Comparison of ENCODE assay signal across 20 cellular contexts in the genomic region with DNA sequence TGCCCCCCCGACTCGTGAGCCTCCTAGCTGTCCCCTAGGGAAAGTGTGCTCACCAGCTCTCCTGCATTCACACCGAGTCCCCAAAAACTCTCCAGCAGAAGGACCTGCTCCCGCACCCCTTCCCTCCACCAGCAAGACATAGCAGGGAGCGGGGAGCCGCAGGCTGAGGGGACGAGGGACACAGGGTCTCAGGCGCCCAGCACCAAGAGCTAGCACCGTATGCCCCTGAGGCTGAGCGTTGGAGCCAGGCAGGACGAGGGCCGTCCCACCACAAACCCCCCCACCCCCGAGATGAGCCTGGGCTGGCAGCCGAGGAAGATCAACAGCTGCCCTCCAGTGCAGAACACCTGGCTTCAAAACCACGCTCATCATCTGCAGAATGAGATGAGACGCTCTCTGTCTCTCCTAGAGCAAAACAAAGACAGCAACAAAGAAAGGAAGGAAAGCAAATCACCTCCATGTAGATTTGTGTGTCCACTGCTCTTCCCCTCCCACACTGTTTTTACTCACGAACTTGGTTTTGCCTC. TPM values are rescaled to one million over a fixed set of nuclear protein-coding genes. Genes with fewer than 3 reads are reported as not detected.
DNase-seq lines count a peak whose midpoint lies in the region; ATAC-seq and TF ChIP-seq lines count a peak whose summit lies in the region.
"Had no signal": no experiment of that assay in that cellular context is flagged by ENCODE, and none has a peak within 500 bp of the region (broad histone marks: within the 10 kb centered on the region; RNA-seq: fewer than 3 reads in every experiment).

No MANE protein-coding gene starts in this region.

- H3K9ac ChIP-seq in BLaER1 (peak overlapping the region; percentile 51), KMS-11 (peak overlapping the region; percentile 41; the same call in 1 of the 2 replicates), neural progenitor cell (no peak overlapping the region)
- peak overlapping the region in 4 of 11 experiments; percentile 45 to 62 (median 49); a peak in 6 of 22 replicates for H3K9ac ChIP-seq in BLaER1 treated with 17β-estradiol and CSF1 and Interleukin-3, amounts not matched to agents 10 nM and 100 nM

- no peak for ATAC-seq in GM18511 (IDR thresholded peaks at IDR 0.05; ENCODE audit: unreplicated experiment)
- ATAC-seq in HG02610 (IDR thresholded peaks at IDR 0.05; ENCODE audit: unreplicated experiment) = no peak

- H3K4me1 Mint-ChIP-seq in neural progenitor cell = no peaks in the 10 kb centered on the region
- H3K4me1 Mint-ChIP-seq: CD14-positive monocyte; CD4-positive, alpha-beta memory T cell had no signal

- H3K9me3 ChIP-seq in BLaER1 (peaks cover 23% of the 10 kb centered on the region), neural progenitor cell (ENCODE audit: low read depth) (no peaks in the 10 kb centered on the region)
- H3K9me3 ChIP-seq in BLaER1 treated with 17β-estradiol and CSF1 and Interleukin-3, amounts not matched to agents 10 nM and 100 nM (replicated peaks in 1 of 11) = peaks cover 14 to 25% (median 20%) of the 10 kb centered on the region in 11 experiments; a peak in 20 of 22 replicates

- H3K4me2 ChIP-seq in BLaER1 (peak overlapping the region; percentile 68), KMS-11 (peak overlapping the region; percentile 91), neural progenitor cell (no peak overlapping the region)
- H3K4me2 ChIP-seq in BLaER1 treated with 17β-estradiol and CSF1 and Interleukin-3, amounts not matched to agents 10 nM and 100 nM = peak overlapping the region; percentile 30 to 79 (median 57); a peak in 19 of 22 replicates

- no peaks in the 10 kb centered on the region for H3K9me3 Mint-ChIP-seq in neural progenitor cell

- no peaks in the 10 kb centered on the region for H3K36me3 Mint-ChIP-seq in neural progenitor cell
- H3K36me3 Mint-ChIP-seq: CD14-positive monocyte; CD4-positive, alpha-beta memory T cell had no signal

- no peaks in the 10 kb centered on the region for H3K27me3 ChIP-seq in BLaER1
- H3K27me3 ChIP-seq in BLaER1 treated with 17β-estradiol and CSF1 and Interleukin-3, amounts not matched to agents 10 nM and 100 nM = no peaks in the 10 kb centered on the region
- H3K27me3 ChIP-seq in KMS-11 (ENCODE audit: insufficient read depth, low read depth) = no peaks in the 10 kb centered on the region
- no peaks in the 10 kb centered on the region for H3K27me3 ChIP-seq in neural progenitor cell

- no peak overlapping the region for H3K4me3 ChIP-seq in BLaER1
- no peak overlapping the region for H3K4me3 ChIP-seq in BLaER1 treated with 17β-estradiol and CSF1 and Interleukin-3, amounts not matched to agents 10 nM and 100 nM
- H3K4me3 ChIP-seq in KMS-11 (IDR thresholded peaks at IDR 0.05; ENCODE audit: insufficient read depth, low read depth, low read length) = no peak overlapping the region
- H3K4me3 ChIP-seq in neural progenitor cell = no peak overlapping the region

- peaks cover 43% of the 10 kb centered on the region for H3K4me1 ChIP-seq in BLaER1
- peaks cover 19 to 43% (median 35%) of the 10 kb centered on the region in 10 experiments for H3K4me1 ChIP-seq in BLaER1 treated with 17β-estradiol and CSF1 and Interleukin-3, amounts not matched to agents 10 nM and 100 nM
- peaks cover 46% of the 10 kb centered on the region for H3K4me1 ChIP-seq in KMS-11 (ENCODE audit: low read depth, poor library complexity, severe bottlenecking)
- H3K4me1 ChIP-seq in neural progenitor cell = no peaks in the 10 kb centered on the region

- H3K79me2 ChIP-seq in KMS-11 (ENCODE audit: insufficient read depth, low read depth) (no peaks in the 10 kb centered on the region), neural progenitor cell (ENCODE audit: low read depth) (no peaks in the 10 kb centered on the region)

- peaks cover 9% of the 10 kb centered on the region for H3K27me3 Mint-ChIP-seq in neural progenitor cell (ENCODE audit: insufficient read depth, low read depth)

- H3K27ac Mint-ChIP-seq in neural progenitor cell = peak overlapping the region; percentile 36
- H3K27ac Mint-ChIP-seq: CD14-positive monocyte; CD4-positive, alpha-beta memory T cell had no signal

- TF ChIP-seq CTCF in KMS-11 (conservative IDR thresholded peaks at IDR 0.05; ENCODE audit: low read depth, low read length) (no peak), neural progenitor cell (IDR thresholded peaks at IDR 0.05) (no peak)

- H4K20me1 ChIP-seq in BLaER1 (no peaks in the 10 kb centered on the region), KMS-11 (ENCODE audit: insufficient read depth) (no peaks in the 10 kb centered on the region), neural progenitor cell (ENCODE audit: low read depth) (no peaks in the 10 kb centered on the region)
- H4K20me1 ChIP-seq in BLaER1 treated with 17β-estradiol and CSF1 and Interleukin-3, amounts not matched to agents 10 nM and 100 nM = no peaks in the 10 kb centered on the region

- H3K27ac ChIP-seq in BLaER1 = peak overlapping the region; percentile 80
- peak overlapping the region in 6 of 11 experiments; percentile 27 to 63 (median 50); a peak in 11 of 22 replicates for H3K27ac ChIP-seq in BLaER1 treated with 17β-estradiol and CSF1 and Interleukin-3, amounts not matched to agents 10 nM and 100 nM
- H3K27ac ChIP-seq in KMS-11 = peak overlapping the region; percentile 93
- H3K27ac ChIP-seq in neural progenitor cell = no peak overlapping the region

- no peaks in the 10 kb centered on the region for H3F3A ChIP-seq in neural progenitor cell (ENCODE audit: low read depth)

- H3K36me3 ChIP-seq in BLaER1 = no peaks in the 10 kb centered on the region
- H3K36me3 ChIP-seq in BLaER1 treated with 17β-estradiol and CSF1 and Interleukin-3, amounts not matched to agents 10 nM and 100 nM = no peaks in the 10 kb centered on the region
- H3K36me3 ChIP-seq in KMS-11 (ENCODE audit: insufficient read depth) = no peaks in the 10 kb centered on the region
- H3K36me3 ChIP-seq in neural progenitor cell = no peaks in the 10 kb centered on the region

- H2AFZ ChIP-seq in KMS-11 (ENCODE audit: low read depth) = peak overlapping the region; percentile 45
- no peak overlapping the region for H2AFZ ChIP-seq in neural progenitor cell (replicated peaks)

- no peak overlapping the region for H3K4me3 Mint-ChIP-seq in neural progenitor cell
- H3K4me3 Mint-ChIP-seq: CD14-positive monocyte; CD4-positive, alpha-beta memory T cell had no signal

- no peak for DNase-seq in neural progenitor cell (ENCODE audit: low spot score)
- DNase-seq in activated naive CD4-positive, alpha-beta T cell treated with anti-CD3 and anti-CD28 coated beads, Interleukin-2, amount 50 U/mL, for 16 hours = no peak
- no peak for DNase-seq in DMS79 (lab: John Stamatoyannopoulos, UW)
- DNase-seq: Calu3; CD4-positive, alpha-beta memory T cell; COR-L47; DMS153; GF-D8; GOT3; H7; HCEC 1CT had no signal

RNA-seq across cellular contexts. Expression of gene SALL3, which starts 39.8 kb away (rescaled TPM):
- total RNA-seq in neural progenitor cell (ENCODE audit: low replicate concordance) = 27.7 and 36.5 TPM in 2 replicates
- total RNA-seq: A172; A673; Calu3; CD4-positive, alpha-beta memory T cell; G401 had no signal
